Comparison of ENCODE assay signal across 26 cellular contexts in genomic region chr21:31744162-31744800, GRCh38. TPM values are rescaled to one million over a fixed set of nuclear protein-coding genes. Genes with fewer than 3 reads are reported as not detected.
A peak's percentile ranks its signal among the peaks of the same experiment; 100 is the strongest.
DNase-seq lines count a peak whose midpoint lies in the region; ATAC-seq, FAIRE-seq and TF ChIP-seq lines count a peak whose summit lies in the region.
"Had no signal": no experiment of that assay in that cellular context is flagged by ENCODE, and none has a peak within 500 bp of the region (broad histone marks: within the 10 kb centered on the region; RNA-seq: fewer than 3 reads in every experiment).

No MANE protein-coding gene starts in this region.

- no peaks in the 10 kb centered on the region for H4K20me1 ChIP-seq in K562 (replicated peaks; ENCODE audit: control insufficient read depth, insufficient read depth, low read length)

- no peak for TF ChIP-seq EP300 in K562 (IDR thresholded peaks at IDR 0.05; ENCODE audit: low read length)

- H3K27ac ChIP-seq in K562 (ENCODE audit: extremely low read depth, low read depth, low read length): no peak overlapping the region
- H3K27ac ChIP-seq: heart right ventricle, parathyroid adenoma had no signal

- TF ChIP-seq CTCF in NB4 (IDR thresholded peaks at IDR 0.05; ENCODE audit: low read depth, low read length) (no peak), K562 (IDR thresholded peaks at IDR 0.05 in 2 of 3, conservative IDR thresholded peaks at IDR 0.05 in 1 of 3; ENCODE audit: insufficient read depth in 2 of 3, low read depth in 1 of 3, low read length in 3 of 3) (no peak), BE2C (IDR thresholded peaks at IDR 0.05; ENCODE audit: low read depth, low read length) (no peak)

- no peaks in the 10 kb centered on the region for H3K9me1 ChIP-seq in K562 (ENCODE audit: control insufficient read depth, insufficient read depth, low read length)

- WGBS in K562 (ENCODE audit: insufficient coverage, low coverage, missing lambda C conversion rate): 24% methylated on average over 5 of the region's 5 CpGs

- no peak for FAIRE-seq in K562 (lab: Jason Lieb, UNC)
- FAIRE-seq: A204.1, small intestine had no signal

- H3K4me2 ChIP-seq in K562 (ENCODE audit: insufficient read depth, low read length): no peak overlapping the region

- H2AFZ ChIP-seq in K562 (ENCODE audit: low read depth, low read length): no peak overlapping the region
- H2AFZ ChIP-seq: parathyroid adenoma had no signal

- no peak for TF ChIP-seq POLR2A in NB4 (IDR thresholded peaks at IDR 0.05; ENCODE audit: extremely low read depth, insufficient read length)
- no peak for TF ChIP-seq POLR2A in K562 (conservative IDR thresholded peaks at IDR 0.05)

- H3K4me3 ChIP-seq in NB4 (ENCODE audit: low read depth, low read length): no peak overlapping the region
- no peak overlapping the region for H3K4me3 ChIP-seq in K562
- H3K4me3 ChIP-seq in BE2C (ENCODE audit: low read depth, low read length): no peak overlapping the region
- H3K4me3 ChIP-seq: heart right ventricle, MG63 had no signal

- no TSS peak for BruUV-seq in K562 (replicated peaks; lab: Mats Ljungman, UMichigan)

- H3K9me3 ChIP-seq in K562 (replicated peaks; ENCODE audit: control insufficient read depth, insufficient read depth, low read depth, low read length): peaks cover 8% of the 10 kb centered on the region; the same call in 1 of the 2 replicates
- H3K9me3 ChIP-seq in BE2C: no peaks in the 10 kb centered on the region

- no peak overlapping the region for H3K9ac ChIP-seq in K562 (ENCODE audit: insufficient read depth in 1 of 2, low read depth in 2 of 2, low read length in 2 of 2)
- H3K9ac ChIP-seq: parathyroid adenoma had no signal

- intact Hi-C loops in K562 (cut with micrococcal nuclease): no loop called here

- CTCF ChIA-PET in K562 (lab: Yijun Ruan, JAX; ENCODE audit: low intra/inter-chr PET ratio): no interaction called here

- H3K27me3 ChIP-seq in K562 (ENCODE audit: control insufficient read depth in 2 of 2, insufficient read depth in 2 of 2, low read length in 2 of 2) (no peaks in the 10 kb centered on the region), BE2C (no peaks in the 10 kb centered on the region)
- H3K27me3 ChIP-seq: heart right ventricle, MG63 had no signal

- TF ChIP-seq RAD21 in K562 (CRISPR knock-in tag; conservative IDR thresholded peaks at IDR 0.05 in 1 of 2, IDR thresholded peaks at IDR 0.05 in 1 of 2): no peak

- no peaks in the 10 kb centered on the region; a peak in 1 of 5 replicates for H3K4me1 ChIP-seq in K562 (replicated peaks in 1 of 2; ENCODE audit: control insufficient read depth in 2 of 2, insufficient read depth in 2 of 2, low read length in 2 of 2)
- no peaks in the 10 kb centered on the region for H3K4me1 ChIP-seq in BE2C
- H3K4me1 ChIP-seq: heart right ventricle, parathyroid adenoma had no signal

- H3K79me2 ChIP-seq in K562 (ENCODE audit: control insufficient read depth, insufficient read depth, low read length): no peaks in the 10 kb centered on the region
- H3K79me2 ChIP-seq: parathyroid adenoma had no signal

- H3K36me3 ChIP-seq in K562 (ENCODE audit: control insufficient read depth, insufficient read depth, low read length) (no peaks in the 10 kb centered on the region), BE2C (no peaks in the 10 kb centered on the region)
- H3K36me3 ChIP-seq: heart right ventricle, MG63 had no signal

- ATAC-seq in K562 (no peak), HG03469 (IDR thresholded peaks at IDR 0.05; ENCODE audit: unreplicated experiment) (no peak)
- ATAC-seq: activated naive CD8-positive, alpha-beta T cell treated with anti-CD3 and anti-CD28 coated beads, Interleukin-2, amount 50 U/mL, for 24 hours; heart right ventricle; SK-N-SH treated with all-trans-retinoic acid at 6 μM for 48 hours; stimulated activated naive CD8-positive, alpha-beta T cell treated with anti-CD3 and anti-CD28 coated beads, Interleukin-15, Interleukin-2, amounts not matched to agents 100 U/mL and 50 U/mL, for 24 hours had no signal

- in situ Hi-C loops in K562 (cut with MboI): no loop called here

- POLR2A ChIA-PET in K562 (lab: Yijun Ruan, JAX): interaction anchor here (0.6 kb wide), 1 partner anchor 284 kb away, joined by 4 read pairs; no protein-coding TSS in a partner anchor

- peak; percentile 26 for DNase-seq in SKM-1 treated with dmso at 0.1 percent for 144 hours (lab: John Stamatoyannopoulos, UW; ENCODE audit: unreplicated experiment)
- no peak for DNase-seq in SKM-1 (lab: John Stamatoyannopoulos, UW; ENCODE audit: unreplicated experiment)
- peak; percentile 66 for DNase-seq in NB4 (ENCODE audit: low read depth)
- no peak for DNase-seq in K562 (ENCODE audit: extremely low read depth in 1 of 4, low spot score in 3 of 4)
- no peak for DNase-seq in HK-2 (ENCODE audit: unreplicated experiment)
- no peak for DNase-seq in BE2C
- DNase-seq in effector CD8-positive, alpha-beta T cell (lab: John Stamatoyannopoulos, UW): no peak
- DNase-seq: activated CD4-positive, alpha-beta memory T cell treated with anti-CD3 and anti-CD28 coated beads, Interleukin-2, amount 10 ng/mL, durations not matched to agents 7 days and 5 days; activated CD8-positive, alpha-beta memory T cell treated with anti-CD3 and anti-CD28 coated beads, Interleukin-2, amount 50 U/mL, for 4 hours; activated naive CD4-positive, alpha-beta T cell; activated naive CD8-positive, alpha-beta T cell treated with anti-CD3 and anti-CD28 coated beads, Interleukin-2, amount 50 U/mL, for 24 hours; cortex of kidney; erythroblast; foreskin melanocyte; heart right ventricle; kidney glomerular epithelial cell; MG63; NCI-H146; NCI-H748 treated with DMSO at 0.1 percent for 48 hours; OCI-M1; small intestine; stimulated activated naive CD8-positive, alpha-beta T cell treated with anti-CD3 and anti-CD28 coated beads, Interleukin-15, Interleukin-2, amounts not matched to agents 100 U/mL and 50 U/mL, for 24 hours had no signal

TF ChIP-seq in K562, 482 proteins besides CTCF, POLR2A, EP300 and RAD21:
- TF ChIP-seq ATF3 (IDR thresholded peaks at IDR 0.05) (peak; percentile 44; the same call in 1 of the 2 replicates), ATF3 (CRISPR knock-in tag; conservative IDR thresholded peaks at IDR 0.05) (no peak), ESRRA (IDR thresholded peaks at IDR 0.05; ENCODE audit: borderline replicate concordance, low read depth) (peak; percentile 12; the same call in 1 of the 2 replicates), ETV1 (tag; conservative IDR thresholded peaks at IDR 0.05; ENCODE audit: low read depth) (no peak)

RNA-seq across cellular contexts. Expression of gene SCAF4, which starts 12.4 kb away (rescaled TPM):
- total RNA-seq in K562 (2011; cell fraction: chromatin; rRNA removed; ENCODE audit: low replicate concordance): 94.8 and 259 TPM in 2 replicates
- 49.9 and 60.1 TPM in 2 replicates for total RNA-seq in K562 (2011; cell fraction: nucleolus; rRNA removed)
- total RNA-seq in K562 (2011; cell fraction: nucleoplasm; rRNA removed): 124 and 178 TPM in 2 replicates
- 11.6 and 14.9 TPM in 2 replicates for total RNA-seq in K562 (2014; rRNA removed)
- 17.2 and 18.8 TPM in 2 replicates for total RNA-seq in K562 (2014; rRNA removed; fragmentation: Illumina TruSeq; extraction: Trizol)
- total RNA-seq in K562 (2015; rRNA removed; fragmentation: Illumina TruSeq; extraction: Trizol): 14.4 and 16.0 TPM in 2 replicates
- total RNA-seq in K562 (2021): 52.2 and 55.7 TPM in 2 replicates
- 27.3 and 33.9 TPM in 2 replicates for polyA plus RNA-seq in K562 (2011; rRNA removed)
- 13.0 and 21.8 TPM in 2 replicates for polyA plus RNA-seq in K562 (2011; cell fraction: cytosol; rRNA removed)
- polyA plus RNA-seq in K562 (2011; cell fraction: nucleus; rRNA removed): 85.0 and 99.6 TPM in 2 replicates
- polyA plus RNA-seq in K562 (2012): 28.1 and 29.3 TPM in 2 replicates
- polyA plus RNA-seq in K562 (2014; fragmentation: Illumina TruSeq; extraction: Trizol): 44.2 and 48.2 TPM in 2 replicates
- 1 to 10 TPM; 2.3 to 5.1 TPM for polyA plus RNA-seq in K562 (2014; fragmentation: Nextera tagmentation; extraction: Ambion mirVana)
- polyA plus RNA-seq in K562 (2014; rRNA removed): 28.3 and 30.3 TPM in 2 replicates
- 34.5 and 35.1 TPM in 2 replicates for polyA minus RNA-seq in K562 (2011; rRNA and poly(A)+ RNA removed)
- polyA minus RNA-seq in K562 (2011; cell fraction: cytosol; rRNA and poly(A)+ RNA removed): 24.8 and 25.2 TPM in 2 replicates
- 71.0 and 80.2 TPM in 2 replicates for polyA minus RNA-seq in K562 (2011; cell fraction: nucleus; rRNA and poly(A)+ RNA removed)
- polyA plus RNA-seq in BE2C (2012; ENCODE audit: insufficient read depth, insufficient read length, low read depth): 36.2 TPM

Comparison
In these comparisons a context has a peak if more than half of its experiments do, and no peak if none do; other contexts are left out.
1. DNase-seq: peak in SKM-1 treated with dmso at 0.1 percent for 144 hours (single experiment) and NB4 (single experiment); none in SKM-1 (single experiment), K562 (0 of 4), HK-2 (single experiment), BE2C (single experiment) and effector CD8-positive, alpha-beta T cell (single experiment).